Comparison of ENCODE assay signal across 19 cellular contexts in the genomic region with DNA sequence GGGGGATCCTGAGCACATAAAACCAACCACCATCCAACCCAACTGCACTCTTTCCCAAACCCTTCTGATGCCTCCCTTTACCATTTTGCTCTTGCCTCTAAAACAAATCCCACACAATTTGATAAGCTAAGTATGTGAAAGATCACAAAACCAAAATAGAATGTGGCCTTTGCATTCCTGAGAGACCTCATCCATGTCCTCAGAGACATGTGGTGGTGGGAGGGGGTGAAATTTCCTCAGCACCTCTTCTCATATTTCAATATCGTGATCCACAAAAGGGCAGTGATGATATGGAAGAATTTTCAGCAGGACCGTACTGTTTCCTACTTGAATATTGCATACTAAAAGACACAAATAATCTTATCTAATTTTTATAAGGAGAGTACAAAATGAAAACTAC.
DNase-seq lines count a peak whose midpoint lies in the region; TF ChIP-seq lines count a peak whose summit lies in the region.
"Had no signal": no experiment of that assay in that cellular context is flagged by ENCODE, and none has a peak within 500 bp of the region (broad histone marks: within the 10 kb centered on the region; RNA-seq: fewer than 3 reads in every experiment).

No MANE protein-coding gene starts in this region.

- no peak overlapping the region for H4K8ac ChIP-seq in mesenchymal stem cell (ENCODE audit: low read length)

- no peak overlapping the region for H3K23ac ChIP-seq in mesenchymal stem cell (ENCODE audit: low read length in 2 of 2)

- H3K14ac ChIP-seq in mesenchymal stem cell (ENCODE audit: low read length in 2 of 2) = no peak overlapping the region

- H4K91ac ChIP-seq in mesenchymal stem cell (ENCODE audit: low read length) = no peak overlapping the region

- H3K27ac ChIP-seq in WERI-Rb-1 (peak overlapping the region; percentile 93), mesenchymal stem cell (ENCODE audit: low read length, poor library complexity, severe bottlenecking) (no peak overlapping the region), RWPE1 (no peak overlapping the region), ovary (no peak overlapping the region)
- H3K27ac ChIP-seq: BLaER1 treated with 17β-estradiol and CSF1 and Interleukin-3, amounts not matched to agents 10 nM and 100 nM; PC-9 had no signal

- H3K4me1 ChIP-seq in mesenchymal stem cell (ENCODE audit: control insufficient read depth, insufficient read depth, low read depth, low read length) (peaks cover 3% of the 10 kb centered on the region), ovary (ENCODE audit: insufficient read depth) (no peaks in the 10 kb centered on the region)

- no peak overlapping the region for H2AFZ ChIP-seq in mesenchymal stem cell (ENCODE audit: low read depth, low read length)
- H2AFZ ChIP-seq: PC-9 had no signal

- no peak overlapping the region for H2BK120ac ChIP-seq in mesenchymal stem cell (ENCODE audit: low read depth, low read length)

- no peak overlapping the region for H3K9ac ChIP-seq in mesenchymal stem cell (ENCODE audit: low read length)
- H3K9ac ChIP-seq: BLaER1 treated with 17β-estradiol and CSF1 and Interleukin-3, amounts not matched to agents 10 nM and 100 nM had no signal

- no peak overlapping the region for H3K4me2 ChIP-seq in mesenchymal stem cell (ENCODE audit: low read length, poor library complexity, severe bottlenecking)
- H3K4me2 ChIP-seq: BLaER1 treated with 17β-estradiol and CSF1 and Interleukin-3, amounts not matched to agents 10 nM and 100 nM; PC-9 had no signal

- WGBS in mesenchymal stem cell = no CpG with 5 or more reads among the region's 2 CpGs
- 39 to 61% (median 42%) methylated on average over 2 of the region's 2 CpGs for WGBS in ovary, 3 donors

- H3K36me3 ChIP-seq in WERI-Rb-1 = no peaks in the 10 kb centered on the region
- no peaks in the 10 kb centered on the region for H3K36me3 ChIP-seq in mesenchymal stem cell (ENCODE audit: control insufficient read depth in 1 of 2, insufficient read depth in 2 of 2, low read depth in 1 of 2, low read length in 2 of 2)
- no peaks in the 10 kb centered on the region for H3K36me3 ChIP-seq in ovary
- H3K36me3 ChIP-seq: BLaER1 treated with 17β-estradiol and CSF1 and Interleukin-3, amounts not matched to agents 10 nM and 100 nM had no signal

- H2AK5ac ChIP-seq in mesenchymal stem cell (ENCODE audit: low read length, severe bottlenecking) = no peak overlapping the region

- H3K4me3 ChIP-seq in WERI-Rb-1 (ENCODE audit: low read depth, low read length) (no peak overlapping the region), fibroblast of mammary gland (ENCODE audit: control insufficient read depth, low read depth, low read length) (no peak overlapping the region), mesenchymal stem cell (ENCODE audit: insufficient read depth in 1 of 2, low read depth in 1 of 2, low read length in 2 of 2) (no peak overlapping the region), ovary (no peak overlapping the region)
- H3K4me3 ChIP-seq: BLaER1 treated with 17β-estradiol and CSF1 and Interleukin-3, amounts not matched to agents 10 nM and 100 nM; PC-9 had no signal

- TF ChIP-seq EP300 in ovary (IDR thresholded peaks at IDR 0.05) = no peak

- no peak overlapping the region for H2BK5ac ChIP-seq in mesenchymal stem cell (ENCODE audit: low read depth, low read length, poor library complexity, severe bottlenecking)

- peaks cover 7% of the 10 kb centered on the region for H3K9me3 ChIP-seq in WERI-Rb-1 (ENCODE audit: severe bottlenecking)
- H3K9me3 ChIP-seq in mesenchymal stem cell (ENCODE audit: control insufficient read depth, low read length) = peaks cover 4% of the 10 kb centered on the region
- no peaks in the 10 kb centered on the region for H3K9me3 ChIP-seq in ovary

- CTCF ChIA-PET in RWPE1 (lab: Yijun Ruan, JAX) = no interaction called here

- no peak overlapping the region for H2BK15ac ChIP-seq in mesenchymal stem cell (ENCODE audit: low read depth, poor library complexity, severe bottlenecking)

- H3K4ac ChIP-seq in mesenchymal stem cell (ENCODE audit: low read depth in 1 of 2, low read length in 2 of 2) = no peak overlapping the region

- no peaks in the 10 kb centered on the region for H3K79me1 ChIP-seq in mesenchymal stem cell (replicated peaks; ENCODE audit: low read length, poor library complexity, severe bottlenecking)

- DNase-seq in WERI-Rb-1 (no peak), fibroblast of mammary gland (ENCODE audit: low read depth) (peak; percentile 6), mesenchymal stem cell (peak; percentile 7), stromal cell of bone marrow (ENCODE audit: low read depth) (peak; percentile 9), RWPE1 (ENCODE audit: low spot score) (no peak), ovary (no peak), NCI-H345 treated with DMSO at 0.1 percent for 48 hours (lab: John Stamatoyannopoulos, UW; ENCODE audit: unreplicated experiment) (no peak)
- DNase-seq: Calu3; CD8-positive, alpha-beta T cell; GOT3; Karpas-422; MM.1S; NCI-H1092; NCI-H1436 treated with DMSO at 0.1 percent for 48 hours; NCI-H2029; NCI-H510A; NCI-H774 had no signal

- no peak overlapping the region for H2BK12ac ChIP-seq in mesenchymal stem cell (ENCODE audit: low read length in 2 of 2)

- no peak for TF ChIP-seq CTCF in WERI-Rb-1 (IDR thresholded peaks at IDR 0.05; ENCODE audit: low read depth, low read length)
- no peak for TF ChIP-seq CTCF in fibroblast of mammary gland (conservative IDR thresholded peaks at IDR 0.05; ENCODE audit: control insufficient read depth, insufficient read depth, low read depth, low read length)
- no peak for TF ChIP-seq CTCF in RWPE1 (conservative IDR thresholded peaks at IDR 0.05; ENCODE audit: low read depth)
- TF ChIP-seq CTCF in ovary (IDR thresholded peaks at IDR 0.05) = no peak

- POLR2A ChIA-PET in RWPE1 (lab: Yijun Ruan, JAX; ENCODE audit: low non-redundant PET) = no interaction called here

- intact Hi-C loops in ovary (cut with DNase I) = no loop called here

- H3K18ac ChIP-seq in mesenchymal stem cell (ENCODE audit: low read depth in 1 of 2, low read length in 2 of 2) = no peak overlapping the region

- no peak for TF ChIP-seq POLR2A in ovary (IDR thresholded peaks at IDR 0.05)

- H3K27me3 ChIP-seq in WERI-Rb-1 (ENCODE audit: insufficient read depth, low read depth, severe bottlenecking) = no peaks in the 10 kb centered on the region
- no peaks in the 10 kb centered on the region for H3K27me3 ChIP-seq in mesenchymal stem cell (ENCODE audit: control insufficient read depth in 1 of 2, insufficient read depth in 1 of 2, low read length in 2 of 2)
- no peaks in the 10 kb centered on the region for H3K27me3 ChIP-seq in ovary
- H3K27me3 ChIP-seq: BLaER1 treated with 17β-estradiol and CSF1 and Interleukin-3, amounts not matched to agents 10 nM and 100 nM had no signal

Comparison
In these comparisons a context has a peak if more than half of its experiments do, and no peak if none do; other contexts are left out.
1. DNase-seq: peak in fibroblast of mammary gland (single experiment), mesenchymal stem cell (single experiment) and stromal cell of bone marrow (single experiment); none in WERI-Rb-1 (single experiment), RWPE1 (single experiment), ovary (0 of 5) and NCI-H345 treated with DMSO at 0.1 percent for 48 hours (single experiment).